ENCODE assay signal across 18 cellular contexts in genomic region chr7:28266377-28266776, GRCh38.
"Had no signal": no experiment of that assay in that cellular context is flagged by ENCODE, and none has a peak within 500 bp of the region (broad histone marks: within the 10 kb centered on the region; RNA-seq: fewer than 3 reads in every experiment).

No MANE protein-coding gene starts in this region.

- H3K27ac ChIP-seq: adrenal gland, esophagus muscularis mucosa, lower lobe of right lung, ovary, right lobe of liver had no signal

- H3K4me1 ChIP-seq: adrenal gland, esophagus muscularis mucosa, lower lobe of right lung, right lobe of liver had no signal

- H3K4me3 ChIP-seq: adrenal gland, esophagus muscularis mucosa, lower lobe of right lung, ovary, right lobe of liver had no signal

- DNase-seq: activated CD4-positive, alpha-beta T cell treated with anti-CD3 and anti-CD28 coated beads for 36 hours; activated CD4-positive, alpha-beta T cell treated with anti-CD3 and anti-CD28 coated beads, Interleukin-2, amount 50 U/mL, for 48 hours; activated gamma-delta T cell treated with Interleukin-2 at 50 U/mL for 16 hours; adrenal gland; effector CD8-positive, alpha-beta T cell; left cardiac atrium; lower lobe of right lung; naive thymus-derived CD8-positive, alpha-beta T cell; ovary; right lobe of liver; small intestine; stimulated activated CD4-positive, alpha-beta T cell treated with anti-CD3 and anti-CD28 coated beads, Interleukin-15, amount 100 ng/mL, for 24 hours; stimulated activated CD4-positive, alpha-beta T cell treated with anti-CD3 and anti-CD28 coated beads, Interleukin-2, amount 100 ng/mL, for 48 hours; stimulated activated naive CD8-positive, alpha-beta T cell treated with anti-CD3 and anti-CD28 coated beads, Interleukin-15, amount 100 ng/mL, for 72 hours; T-helper 2 cell had no signal

- FAIRE-seq: astrocyte, islet of Langerhans, small intestine had no signal

- H3K9me3 ChIP-seq: adrenal gland, esophagus muscularis mucosa, lower lobe of right lung, ovary, right lobe of liver had no signal

- H3K27me3 ChIP-seq: adrenal gland, esophagus muscularis mucosa, ovary, right lobe of liver had no signal

- H3K36me3 ChIP-seq: adrenal gland, esophagus muscularis mucosa, lower lobe of right lung, ovary, right lobe of liver had no signal
